8 cellular contexts compared by ENCODE assay signal in genomic region chr14:21038416-21039058, GRCh38. TPM values are rescaled to one million over a fixed set of nuclear protein-coding genes. Genes with fewer than 3 reads are reported as not detected.
A peak's percentile ranks its signal among the peaks of the same experiment; 100 is the strongest.
DNase-seq lines count a peak whose midpoint lies in the region; TF ChIP-seq lines count a peak whose summit lies in the region.
"Had no signal": no experiment of that assay in that cellular context is flagged by ENCODE, and none has a peak within 500 bp of the region (broad histone marks: within the 10 kb centered on the region; RNA-seq: fewer than 3 reads in every experiment).

No MANE protein-coding gene starts in this region.

- DNase-seq in SJCRH30 (no peak), left ventricle myocardium inferior (no peak), prostate gland (ENCODE audit: low spot score) (no peak), DMS153 treated with DMSO at 0.1 percent for 48 hours (lab: John Stamatoyannopoulos, UW; ENCODE audit: unreplicated experiment) (no peak)
- DNase-seq in activated naive CD4-positive, alpha-beta T cell (lab: John Stamatoyannopoulos, UW) = no peak
- DNase-seq in stimulated activated CD4-positive, alpha-beta T cell treated with anti-CD3 and anti-CD28 coated beads, Interleukin-12 subunit alpha, Interleukin-12 subunit beta, amount 100 ng/mL, for 4 hours = no peak
- DNase-seq: activated T-cell treated with anti-CD3 and anti-CD28 coated beads, Interleukin-2, amount 50 U/mL, for 1 hour; HFFc6 had no signal

- peaks cover 21% of the 10 kb centered on the region for H3K4me1 ChIP-seq in SJCRH30
- peaks cover 35% of the 10 kb centered on the region for H3K4me1 ChIP-seq in left ventricle myocardium inferior
- peaks cover 14% of the 10 kb centered on the region for H3K4me1 ChIP-seq in prostate gland (replicated peaks)

- H3K4me3 ChIP-seq in SJCRH30 (peak overlapping the region; percentile 21), left ventricle myocardium inferior (peak overlapping the region; percentile 48), prostate gland (no peak overlapping the region)

- H3K27me3 ChIP-seq in SJCRH30 = no peaks in the 10 kb centered on the region
- no peaks in the 10 kb centered on the region for H3K27me3 ChIP-seq in left ventricle myocardium inferior (ENCODE audit: low read depth)
- no peaks in the 10 kb centered on the region for H3K27me3 ChIP-seq in prostate gland (replicated peaks; ENCODE audit: insufficient read depth)

- intact Hi-C loops in left ventricle myocardium inferior (cut with micrococcal nuclease) = no loop called here
- intact Hi-C loops in prostate gland (cut with DNase I) = loop anchor here (2.0 kb wide), 1 partner anchor 14 kb away; the partner anchor contains the start of gene NDRG2

- no peaks in the 10 kb centered on the region for H3K36me3 ChIP-seq in SJCRH30
- no peaks in the 10 kb centered on the region for H3K36me3 ChIP-seq in left ventricle myocardium inferior
- H3K36me3 ChIP-seq in prostate gland = no peaks in the 10 kb centered on the region

- TF ChIP-seq POLR2A in prostate gland (IDR thresholded peaks at IDR 0.05) = no peak

- H3K9me3 ChIP-seq in SJCRH30 (replicated peaks) = no peaks in the 10 kb centered on the region
- no peaks in the 10 kb centered on the region for H3K9me3 ChIP-seq in left ventricle myocardium inferior (replicated peaks)
- no peaks in the 10 kb centered on the region for H3K9me3 ChIP-seq in prostate gland

- peak overlapping the region; percentile 67 for H3K27ac ChIP-seq in SJCRH30
- H3K27ac ChIP-seq in left ventricle myocardium inferior (replicated peaks) = peak overlapping the region; percentile 88
- peak overlapping the region; percentile 77 to 80 for H3K27ac ChIP-seq in prostate gland

- TF ChIP-seq CTCF in left ventricle myocardium inferior (IDR thresholded peaks at IDR 0.05; ENCODE audit: borderline replicate concordance) (no peak), prostate gland (IDR thresholded peaks at IDR 0.05) (no peak)

- 25% methylated on average over 3 of the region's 3 CpGs for WGBS in prostate gland

RNA-seq across cellular contexts. Expression of gene RNASE7, which starts 3.6 kb away (rescaled TPM):
- total RNA-seq in SJCRH30 (2014; rRNA removed; shearing (Covaris generic)) = not detected in 2 replicates
- not detected for total RNA-seq in left ventricle myocardium inferior
- under 1 TPM in 1 of 2 donors, not detected in 1; 0.74 TPM for total RNA-seq in prostate gland
- total RNA-seq: HFFc6 had no signal

RNA-seq across cellular contexts. Expression of gene RNASE13, which starts 3.9 kb away (rescaled TPM):
- not detected in 2 replicates for total RNA-seq in SJCRH30 (2014; rRNA removed; shearing (Covaris generic))
- total RNA-seq in left ventricle myocardium inferior = not detected
- under 1 TPM in 1 of 2 donors, not detected in 1; 0.57 TPM for total RNA-seq in prostate gland
- total RNA-seq: HFFc6 had no signal

RNA-seq across cellular contexts. Expression of gene TPPP2, which starts 8.5 kb away (rescaled TPM):
- not detected in 2 replicates for total RNA-seq in SJCRH30 (2014; rRNA removed; shearing (Covaris generic))
- total RNA-seq in left ventricle myocardium inferior = 1.6 TPM
- total RNA-seq in prostate gland = 1 to 10 TPM in 1 of 2 donors, not detected in 1; 9.4 TPM
- total RNA-seq: HFFc6 had no signal

RNA-seq across cellular contexts. Expression of gene NDRG2, which starts 13.7 kb away (rescaled TPM):
- 4.9 and 5.8 TPM in 2 replicates for total RNA-seq in SJCRH30 (2014; rRNA removed; shearing (Covaris generic))
- 346 TPM for total RNA-seq in left ventricle myocardium inferior
- total RNA-seq in prostate gland = 100 to 1,000 TPM; 230 to 304 TPM

RNA-seq across cellular contexts. Expression of gene RNASE8, which starts 19.1 kb away (rescaled TPM):
- total RNA-seq in SJCRH30 (2014; rRNA removed; shearing (Covaris generic)) = not detected in 2 replicates
- total RNA-seq in left ventricle myocardium inferior (not detected), prostate gland (not detected)
- total RNA-seq: HFFc6 had no signal

Comparison
In these comparisons a context has a peak if more than half of its experiments do, and no peak if none do; other contexts are left out.
1. H3K4me3 ChIP-seq: peak in SJCRH30 (single experiment) and left ventricle myocardium inferior (single experiment); none in prostate gland (0 of 2).
2. Peak in every context shown above with its lines, with median percentiles within 50 percentile points of each other: H3K27ac ChIP-seq.